ENCODE assay signal across 17 cellular contexts in the genomic region with DNA sequence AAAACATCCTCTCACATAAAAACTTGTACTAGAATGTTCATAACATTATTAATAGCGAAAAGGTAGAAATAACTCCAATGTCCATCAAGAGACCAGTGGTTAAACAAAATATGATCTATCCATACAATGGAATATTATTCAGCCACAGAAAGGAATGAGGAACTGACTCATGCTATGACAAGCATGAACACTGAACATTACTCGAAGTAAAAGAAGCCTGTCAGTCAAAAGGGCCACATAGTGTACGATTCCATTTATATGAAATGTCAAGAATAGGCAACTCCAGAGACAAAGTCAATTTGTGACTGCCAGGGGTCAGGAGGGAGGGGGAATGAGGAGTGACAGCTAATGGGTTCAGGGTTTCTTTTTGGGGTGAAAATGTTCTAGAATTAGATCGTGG. TPM values are rescaled to one million over a fixed set of nuclear protein-coding genes. Genes with fewer than 3 reads are reported as not detected.
DNase-seq lines count a peak whose midpoint lies in the region; ATAC-seq and TF ChIP-seq lines count a peak whose summit lies in the region.
"Had no signal": no experiment of that assay in that cellular context is flagged by ENCODE, and none has a peak within 500 bp of the region (broad histone marks: within the 10 kb centered on the region; RNA-seq: fewer than 3 reads in every experiment).

No MANE protein-coding gene starts in this region.

- H3K27ac ChIP-seq in CD8-positive, alpha-beta memory T cell (ENCODE audit: low read depth, low read length) = no peak overlapping the region
- H3K27ac ChIP-seq in HCT116 (ENCODE audit: low read depth, low read length) = no peak overlapping the region
- H3K27ac ChIP-seq: foreskin keratinocyte, SJSA1, testis had no signal

- peaks cover 38 to 66% (median 55%) of the 10 kb centered on the region in 3 donors for H3K4me1 Mint-ChIP-seq in CD8-positive, alpha-beta memory T cell
- peaks cover 41% of the 10 kb centered on the region for H3K4me1 Mint-ChIP-seq in activated naive CD8-positive, alpha-beta T cell (ENCODE audit: low read depth)
- peaks cover 31% of the 10 kb centered on the region for H3K4me1 Mint-ChIP-seq in mesothelial cell of epicardium

- peaks cover 6% of the 10 kb centered on the region for H3K36me3 ChIP-seq in CD8-positive, alpha-beta memory T cell (ENCODE audit: insufficient read depth, low read length)
- peaks cover 0 to 3% of the 10 kb centered on the region in 2 experiments; a peak in 1 of 4 replicates for H3K36me3 ChIP-seq in HCT116 (ENCODE audit: control insufficient read depth in 1 of 2, insufficient read depth in 2 of 2, low read length in 2 of 2)
- H3K36me3 ChIP-seq: SJSA1 had no signal

- peaks cover 39% of the 10 kb centered on the region for H3K4me1 ChIP-seq in CD8-positive, alpha-beta memory T cell (ENCODE audit: insufficient read depth, low read length)
- H3K4me1 ChIP-seq in HCT116 (ENCODE audit: control insufficient read depth in 1 of 2, insufficient read depth in 2 of 2, low read length in 2 of 2) = peaks cover 5 to 34% of the 10 kb centered on the region in 2 experiments

- H3K36me3 Mint-ChIP-seq in CD8-positive, alpha-beta memory T cell = peaks cover 0 to 20% (median 0%) of the 10 kb centered on the region in 3 donors
- no peaks in the 10 kb centered on the region for H3K36me3 Mint-ChIP-seq in activated naive CD8-positive, alpha-beta T cell
- H3K36me3 Mint-ChIP-seq in mesothelial cell of epicardium = no peaks in the 10 kb centered on the region
- H3K36me3 Mint-ChIP-seq: naive B cell had no signal

- peaks cover 72% of the 10 kb centered on the region for H3K79me2 ChIP-seq in HCT116 (ENCODE audit: insufficient read depth, low read length)

- BruUV-seq in HCT116 (replicated peaks; lab: Mats Ljungman, UMichigan) = no TSS peak

- H3K9me2 ChIP-seq in HCT116 (ENCODE audit: insufficient read depth) = no peaks in the 10 kb centered on the region

- no peak overlapping the region for H2AFZ ChIP-seq in HCT116 (ENCODE audit: low read depth, low read length, poor library complexity, severe bottlenecking)

- intact Hi-C loops in HCT116 (cut with micrococcal nuclease) = no loop called here

- CTCF ChIA-PET in CD8-positive, alpha-beta memory T cell (lab: Charles Lee) = interaction anchor here (1.2 kb wide), 1 partner anchor 101 kb away, joined by 4 read pairs; no protein-coding TSS in a partner anchor
- CTCF ChIA-PET in HCT116 (lab: Charles Lee) = no interaction called here

- H3K27me3 Mint-ChIP-seq in CD8-positive, alpha-beta memory T cell = no peaks in the 10 kb centered on the region
- no peaks in the 10 kb centered on the region for H3K27me3 Mint-ChIP-seq in activated naive CD8-positive, alpha-beta T cell
- no peaks in the 10 kb centered on the region for H3K27me3 Mint-ChIP-seq in mesothelial cell of epicardium (ENCODE audit: low read depth)
- H3K27me3 Mint-ChIP-seq: activated CD4-positive, alpha-beta T cell treated with anti-CD3 and anti-CD28 coated beads for 36 hours; dendritic cell treated with granulocyte-macrophage colony-stimulating factor and Interleukin-4, amounts not matched to agents 40 ng/mL and 50 ng/mL, for 4 days; naive B cell had no signal

- no peak for ATAC-seq in HCT116
- ATAC-seq in HG03439 (IDR thresholded peaks at IDR 0.05; ENCODE audit: unreplicated experiment) = no peak
- ATAC-seq in HG02610 (IDR thresholded peaks at IDR 0.05; ENCODE audit: unreplicated experiment) = no peak
- ATAC-seq: activated CD4-positive, alpha-beta T cell treated with anti-CD3 and anti-CD28 coated beads for 36 hours; activated naive CD4-positive, alpha-beta T cell treated with anti-CD3 and anti-CD28 coated beads, Interleukin-2, amount 50 U/mL, for 72 hours; foreskin keratinocyte had no signal

- no peaks in the 10 kb centered on the region for H3K9me3 ChIP-seq in CD8-positive, alpha-beta memory T cell (ENCODE audit: low read length)
- H3K9me3 ChIP-seq in HCT116 (ENCODE audit: control insufficient read depth in 1 of 2, insufficient read depth in 1 of 2, low read depth in 1 of 2, low read length in 2 of 2) = no peaks in the 10 kb centered on the region
- H3K9me3 ChIP-seq: SJSA1, testis had no signal

- no peak for DNase-seq in CD8-positive, alpha-beta memory T cell
- DNase-seq in HCT116 (ENCODE audit: low read depth, low spot score) (no peak), mesothelial cell of epicardium (ENCODE audit: low spot score in 2 of 2, unreplicated experiment in 2 of 2) (no peak), cerebellar cortex (ENCODE audit: low spot score) (no peak)
- DNase-seq: activated CD4-positive, alpha-beta T cell treated with anti-CD3 and anti-CD28 coated beads for 36 hours; kidney glomerular epithelial cell; naive B cell; NCI-H2029 treated with DMSO at 0.1 percent for 48 hours; NCI-H82; testis had no signal

- RAD21 ChIA-PET in HCT116 (lab: Charles Lee; ENCODE audit: low non-redundant PET in 1 of 2, low total read pairs in 2 of 2, uncharacterized antibody in 2 of 2, unreplicated experiment in 2 of 2) = no interaction called here

- H3K4me3 ChIP-seq in CD8-positive, alpha-beta memory T cell (ENCODE audit: low read length) = no peak overlapping the region
- H3K4me3 ChIP-seq in HCT116 (replicated peaks in 1 of 2; ENCODE audit: low read depth in 1 of 2, low read length in 2 of 2) = no peak overlapping the region
- H3K4me3 ChIP-seq: SJSA1, testis had no signal

- H3K4me3 Mint-ChIP-seq in CD8-positive, alpha-beta memory T cell = peak overlapping the region in 5 of 7 donors; percentile 2 to 79 (median 39)
- peak overlapping the region; percentile 57 for H3K4me3 Mint-ChIP-seq in activated naive CD8-positive, alpha-beta T cell
- H3K4me3 Mint-ChIP-seq in mesothelial cell of epicardium = no peak overlapping the region
- H3K4me3 Mint-ChIP-seq: dendritic cell treated with granulocyte-macrophage colony-stimulating factor and Interleukin-4, amounts not matched to agents 40 ng/mL and 50 ng/mL, for 4 days had no signal

- H4K20me1 ChIP-seq in HCT116 (ENCODE audit: insufficient read depth) = no peaks in the 10 kb centered on the region

- TF ChIP-seq RAD21 in HCT116 (IDR thresholded peaks at IDR 0.05; ENCODE audit: low read depth) = no peak

- no peak overlapping the region for H3K9ac ChIP-seq in HCT116 (ENCODE audit: low read length)

- no peaks in the 10 kb centered on the region for H3K27me3 ChIP-seq in CD8-positive, alpha-beta memory T cell (ENCODE audit: insufficient read depth, low read length, poor library complexity, severe bottlenecking)
- H3K27me3 ChIP-seq in HCT116 (ENCODE audit: insufficient read depth, low read length) = no peaks in the 10 kb centered on the region
- H3K27me3 ChIP-seq: foreskin keratinocyte, SJSA1, testis had no signal

- POLR2A ChIA-PET in CD8-positive, alpha-beta memory T cell (lab: Charles Lee) = no interaction called here
- POLR2A ChIA-PET in HCT116 (lab: Charles Lee) = no interaction called here

- H3K4me2 ChIP-seq in HCT116 (ENCODE audit: low read length) = peak overlapping the region; percentile 73

- H3K9me3 Mint-ChIP-seq in CD8-positive, alpha-beta memory T cell = no peaks in the 10 kb centered on the region
- H3K9me3 Mint-ChIP-seq in activated naive CD8-positive, alpha-beta T cell (ENCODE audit: low read depth) = no peaks in the 10 kb centered on the region
- H3K9me3 Mint-ChIP-seq in mesothelial cell of epicardium = no peaks in the 10 kb centered on the region
- H3K9me3 Mint-ChIP-seq: activated naive CD4-positive, alpha-beta T cell treated with anti-CD3 and anti-CD28 coated beads, Interleukin-2, amount 50 U/mL, for 72 hours; dendritic cell treated with granulocyte-macrophage colony-stimulating factor and Interleukin-4, amounts not matched to agents 40 ng/mL and 50 ng/mL, for 4 days; naive B cell had no signal

- TF ChIP-seq POLR2A in HCT116 (IDR thresholded peaks at IDR 0.05; ENCODE audit: borderline replicate concordance, extremely low read depth, insufficient read depth, insufficient read length) = no peak

- TF ChIP-seq CTCF in HCT116 (IDR thresholded peaks at IDR 0.05 in 2 of 3, conservative IDR thresholded peaks at IDR 0.05 in 1 of 3; ENCODE audit: borderline replicate concordance in 1 of 3, insufficient read depth in 1 of 3, low read depth in 2 of 3, low read length in 2 of 3) (no peak), mesothelial cell of epicardium (IDR thresholded peaks at IDR 0.05; ENCODE audit: unreplicated experiment) (no peak)

- peak overlapping the region; percentile 0 to 91 (median 32) for H3K27ac Mint-ChIP-seq in CD8-positive, alpha-beta memory T cell
- no peak overlapping the region for H3K27ac Mint-ChIP-seq in activated naive CD8-positive, alpha-beta T cell
- H3K27ac Mint-ChIP-seq in mesothelial cell of epicardium = peak overlapping the region; percentile 30
- H3K27ac Mint-ChIP-seq: activated CD4-positive, alpha-beta T cell treated with anti-CD3 and anti-CD28 coated beads for 36 hours; activated naive CD4-positive, alpha-beta T cell treated with anti-CD3 and anti-CD28 coated beads, Interleukin-2, amount 50 U/mL, for 72 hours; dendritic cell treated with granulocyte-macrophage colony-stimulating factor and Interleukin-4, amounts not matched to agents 40 ng/mL and 50 ng/mL, for 4 days had no signal

TF ChIP-seq in HCT116, 20 proteins besides CTCF, POLR2A, EP300 and RAD21:
- TF ChIP-seq ZNF274 (IDR thresholded peaks at IDR 0.05; ENCODE audit: low read depth, low read length) (no peak), EGR1 (IDR thresholded peaks at IDR 0.05; ENCODE audit: low read depth) (no peak), EZH2 (IDR thresholded peaks at IDR 0.05) (no peak), SIN3A (IDR thresholded peaks at IDR 0.05; ENCODE audit: low read depth) (no peak), CEBPB (IDR thresholded peaks at IDR 0.05; ENCODE audit: low read depth) (no peak), ZFX (IDR thresholded peaks at IDR 0.05) (no peak)
TF ChIP-seq in HCT116: peak in this region for 0.

RNA-seq across cellular contexts. Expression of a gene that starts 2.3 kb away (rescaled TPM):
- total RNA-seq in CD8-positive, alpha-beta memory T cell = 10 to 100 TPM; 59.1 to 62.7 TPM
- polyA plus RNA-seq in CD8-positive, alpha-beta memory T cell = 82.0 TPM
- total RNA-seq in HCT116 (2021; ENCODE audit: unreplicated experiment) = 42.1 TPM
- 22.3 and 26.5 TPM in 2 replicates for polyA plus RNA-seq in HCT116 (2012)
- total RNA-seq in mesothelial cell of epicardium = 37.6 to 45.0 TPM (median 42.4 TPM) in 3 replicates
